ENCODE assay signal across 8 cellular contexts in the genomic region with DNA sequence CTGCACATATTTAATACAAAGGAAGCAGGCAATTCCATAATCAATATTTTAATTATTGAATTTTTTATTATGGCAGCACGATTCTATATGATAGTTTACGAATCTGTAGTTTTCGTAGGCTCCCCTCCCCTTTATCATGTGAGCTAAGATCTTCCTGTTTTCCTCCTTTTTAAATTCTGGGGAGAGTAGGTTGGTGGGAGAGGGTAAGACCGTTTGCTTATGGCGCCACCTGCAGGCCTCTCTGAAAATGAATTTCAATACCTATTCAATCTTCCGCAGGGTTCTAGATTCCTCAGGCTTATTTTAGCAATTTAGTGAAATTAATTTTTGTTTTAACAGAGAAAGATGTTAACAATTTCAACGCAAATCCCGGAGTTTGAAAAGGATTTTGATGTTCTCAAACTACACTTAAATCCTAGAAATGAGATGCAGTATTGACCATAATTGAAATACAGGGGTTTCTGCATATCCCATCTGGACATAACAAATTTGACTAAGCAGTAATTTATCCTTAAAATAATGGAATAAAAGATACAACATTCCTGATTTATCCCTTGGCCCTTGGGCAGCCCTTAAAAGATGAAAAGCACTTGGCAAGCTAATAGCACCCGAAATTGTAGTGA. TPM values are rescaled to one million over a fixed set of nuclear protein-coding genes. Genes with fewer than 3 reads are reported as not detected.
A peak's percentile ranks its signal among the peaks of the same experiment; 100 is the strongest.
DNase-seq lines count a peak whose midpoint lies in the region; ATAC-seq and TF ChIP-seq lines count a peak whose summit lies in the region.

No MANE protein-coding gene starts in this region.

- no peaks in the 10 kb centered on the region for H3K36me3 Mint-ChIP-seq in chondrocyte (ENCODE audit: low read depth)

- TF ChIP-seq CTCF in LNCAP (IDR thresholded peaks at IDR 0.05): peak; percentile 68
- peak; percentile 79 for TF ChIP-seq CTCF in RWPE1 (conservative IDR thresholded peaks at IDR 0.05; ENCODE audit: low read depth)
- TF ChIP-seq CTCF in chondrocyte (IDR thresholded peaks at IDR 0.05): peak; percentile 95

- POLR2A ChIA-PET in RWPE1 (lab: Yijun Ruan, JAX; ENCODE audit: low non-redundant PET): no interaction called here

- no peak overlapping the region for H3K4me3 Mint-ChIP-seq in chondrocyte (ENCODE audit: unreplicated experiment)

- H3K9me3 Mint-ChIP-seq in chondrocyte (ENCODE audit: low read depth): no peaks in the 10 kb centered on the region

- peak overlapping the region; percentile 67 for H3K27ac Mint-ChIP-seq in chondrocyte (ENCODE audit: unreplicated experiment)

- CTCF ChIA-PET in RWPE1 (lab: Yijun Ruan, JAX): interaction anchor here (0.6 to 4.8 kb wide), 12 partner anchors 8 to 1514 kb away, joined by 3 to 47 read pairs (median 3); no protein-coding TSS in a partner anchor

- DNase-seq in DMS153 treated with DMSO at 0.1 percent for 48 hours (lab: John Stamatoyannopoulos, UW; ENCODE audit: unreplicated experiment) (peak; percentile 63), DMS153 (lab: John Stamatoyannopoulos, UW) (no peak), RWPE1 (ENCODE audit: low spot score) (peak; percentile 75), chondrocyte (ENCODE audit: low spot score) (no peak), lung microvascular endothelial cell (ENCODE audit: low read depth in 2 of 2) (peak; percentile 82 to 84), GDM1 (lab: John Stamatoyannopoulos, UW) (no peak)

- H3K27me3 Mint-ChIP-seq in chondrocyte (ENCODE audit: low read depth): no peaks in the 10 kb centered on the region

- H3K27ac ChIP-seq in RWPE1: no peak overlapping the region

- no peak for ATAC-seq in HG03442 (IDR thresholded peaks at IDR 0.05; ENCODE audit: unreplicated experiment)

- peaks cover 40% of the 10 kb centered on the region for H3K4me1 Mint-ChIP-seq in chondrocyte (ENCODE audit: low read depth)

RNA-seq across cellular contexts. Expression of a gene that starts 12.8 kb away (rescaled TPM):
- total RNA-seq in chondrocyte (12.5 to 17.8 TPM (median 16.7 TPM) in 3 replicates), lung microvascular endothelial cell (under 0.01 and 2.0 TPM in 2 replicates)

Comparison
In these comparisons a context has a peak if more than half of its experiments do, and no peak if none do; other contexts are left out.
1. DNase-seq: peak in DMS153 treated with DMSO at 0.1 percent for 48 hours (single experiment), RWPE1 (single experiment) and lung microvascular endothelial cell (2 of 2); none in DMS153 (single experiment), chondrocyte (single experiment) and GDM1 (single experiment).
2. Peak in every context shown above with its lines, with median percentiles within 50 percentile points of each other: CTCF ChIP-seq.